1 cellular context compared by ENCODE assay signal in the genomic region with DNA sequence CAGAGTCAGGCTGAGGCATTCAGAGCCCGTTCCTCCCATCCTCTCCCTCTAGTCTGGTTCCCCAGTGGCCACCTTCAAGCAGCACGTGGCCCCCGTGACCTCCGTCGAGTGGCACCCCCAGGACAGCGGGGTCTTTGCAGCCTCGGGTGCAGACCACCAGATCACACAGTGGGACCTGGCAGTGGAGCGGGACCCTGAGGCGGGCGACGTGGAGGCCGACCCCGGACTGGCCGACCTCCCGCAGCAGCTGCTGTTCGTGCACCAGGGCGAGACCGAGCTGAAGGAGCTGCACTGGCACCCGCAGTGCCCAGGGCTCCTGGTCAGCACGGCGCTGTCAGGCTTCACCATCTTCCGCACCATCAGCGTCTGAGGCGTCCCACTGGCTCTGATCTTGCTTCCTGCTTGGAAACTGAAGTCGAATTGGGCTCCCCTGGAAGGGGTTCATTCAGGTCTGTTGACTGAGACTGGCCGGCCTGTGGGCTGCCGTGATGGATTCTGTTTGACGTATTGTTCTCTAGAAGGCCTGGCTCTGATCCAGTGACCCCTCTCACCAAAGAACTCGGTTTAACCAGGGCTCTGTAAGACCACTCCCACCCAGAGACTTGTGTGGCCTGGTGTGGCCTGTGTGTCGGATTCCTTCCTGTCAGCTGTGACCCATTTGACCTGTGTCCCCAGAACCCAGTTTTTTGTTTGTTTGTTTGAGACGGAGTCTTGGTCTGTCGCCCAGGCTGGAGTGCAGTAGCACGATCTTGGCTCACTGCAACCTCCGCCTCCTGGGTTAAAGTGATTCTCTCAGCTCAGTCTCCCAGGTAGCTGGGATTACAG.
TF ChIP-seq lines count a peak whose summit lies in the region.

No MANE protein-coding gene starts in this region.

TF ChIP-seq in endothelial cell of umbilical vein, 7 proteins besides CTCF, POLR2A, EP300 and RAD21:
- no peak for TF ChIP-seq GATA2 (IDR thresholded peaks at IDR 0.05; ENCODE audit: insufficient read depth, insufficient read length, low read depth, low read length)
- TF ChIP-seq JUN (IDR thresholded peaks at IDR 0.05; ENCODE audit: borderline replicate concordance, insufficient read depth, insufficient read length, low read depth) = no peak
- no peak for TF ChIP-seq POLR2AphosphoS5 (IDR thresholded peaks at IDR 0.05; ENCODE audit: insufficient read depth, low read depth, low read length)
- TF ChIP-seq FOS (IDR thresholded peaks at IDR 0.05; ENCODE audit: borderline replicate concordance, insufficient read depth, low read length) = no peak
- TF ChIP-seq, protein P1, sequence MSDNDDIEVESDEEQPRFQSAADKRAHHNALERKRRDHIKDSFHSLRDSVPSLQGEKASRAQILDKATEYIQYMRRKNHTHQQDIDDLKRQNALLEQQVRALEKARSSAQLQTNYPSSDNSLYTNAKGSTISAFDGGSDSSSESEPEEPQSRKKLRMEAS (IDR thresholded peaks at IDR 0.05; ENCODE audit: insufficient read depth, insufficient read length) = no peak
- no peak for TF ChIP-seq EZH2 (IDR thresholded peaks at IDR 0.05; ENCODE audit: borderline replicate concordance, low read depth, low read length, severe bottlenecking)
- TF ChIP-seq MYC (IDR thresholded peaks at IDR 0.05; ENCODE audit: low read depth, low read length) = no peak
TF ChIP-seq in endothelial cell of umbilical vein: peak in this region for 0.
